ENCODE assay signal across 8 cellular contexts in the genomic region with DNA sequence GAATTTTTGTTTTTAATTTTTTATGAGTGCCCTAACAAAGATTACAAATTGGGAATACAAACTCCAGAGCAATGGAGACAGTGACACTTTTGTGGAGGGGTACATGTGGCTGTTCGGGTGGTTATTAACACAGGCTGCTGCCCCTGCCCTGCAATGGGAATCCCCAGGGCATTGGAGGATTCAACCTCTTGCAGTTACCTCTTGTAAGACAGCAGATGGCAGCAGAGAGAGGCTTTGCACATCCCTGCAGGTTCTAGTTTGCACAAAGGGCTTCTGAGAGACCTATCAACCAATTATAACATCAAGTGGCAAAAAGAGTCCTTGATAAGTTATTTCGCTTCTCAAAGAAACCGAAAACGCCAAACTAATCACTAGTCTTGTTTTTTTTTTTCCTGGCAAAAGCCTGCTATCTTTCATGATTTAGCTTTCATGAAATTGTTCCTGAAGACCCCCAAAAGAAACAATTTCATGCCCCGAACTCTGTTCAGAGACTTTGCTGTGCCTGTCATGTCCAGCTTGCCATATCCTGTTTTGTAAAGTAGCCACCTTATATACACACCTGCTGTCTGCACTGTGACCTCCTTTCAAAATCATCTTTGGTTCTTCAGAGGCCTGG. TPM values are rescaled to one million over a fixed set of nuclear protein-coding genes. Genes with fewer than 3 reads are reported as not detected.
A peak's percentile ranks its signal among the peaks of the same experiment; 100 is the strongest.
DNase-seq lines count a peak whose midpoint lies in the region; ATAC-seq lines count a peak whose summit lies in the region.

No MANE protein-coding gene starts in this region.

- intact Hi-C loops in Right ventricle myocardium inferior (cut with DNase I) = loop anchor here (5.0 kb wide), 1 partner anchor 305 kb away; no protein-coding TSS in a partner anchor
- intact Hi-C loops in cardiac septum (cut with DNase I) = loop anchor here (5.0 kb wide), 1 partner anchor 305 kb away; no protein-coding TSS in a partner anchor
- intact Hi-C loops in left colon (cut with DNase I, micrococcal nuclease) = loop anchor here in 1 of 2 donors (10.0 kb wide), 1 partner anchor 742 kb away; no protein-coding TSS in a partner anchor

- DNase-seq in Right ventricle myocardium inferior (ENCODE audit: missing footprints) (no peak), cardiac septum (ENCODE audit: low spot score) (no peak), NCI-H1930 (lab: John Stamatoyannopoulos, UW) (peak; percentile 67 to 69), T-helper 1 cell (peak in 3 of 5 donors; percentile 36 to 61 (median 52)), cerebellum (ENCODE audit: low spot score) (peak; percentile 59), left colon (no peak)
- peak; percentile 8 to 75 (median 30) for DNase-seq in stimulated activated naive CD4-positive, alpha-beta T cell (lab: John Stamatoyannopoulos, UW)

- ATAC-seq in Right ventricle myocardium inferior (peak; percentile 77), HG02610 (IDR thresholded peaks at IDR 0.05; ENCODE audit: unreplicated experiment) (peak; percentile 72), left colon (peak; percentile 85)

RNA-seq across cellular contexts. Expression of a gene that starts 10.4 kb away (rescaled TPM):
- 0.46 TPM for total RNA-seq in Right ventricle myocardium inferior
- total RNA-seq in cardiac septum = 0.46 TPM
- total RNA-seq in cerebellum = 3.6 TPM
- 10 to 100 TPM; 39.0 to 45.0 TPM for total RNA-seq in left colon

RNA-seq across cellular contexts. Expression of a gene that starts 21.5 kb away (rescaled TPM):
- total RNA-seq in Right ventricle myocardium inferior (17.9 TPM), cardiac septum (25.9 TPM), cerebellum (0.27 TPM), left colon (not detected)

RNA-seq across cellular contexts. Expression of a gene that starts 49.8 kb away (rescaled TPM):
- total RNA-seq in Right ventricle myocardium inferior = not detected
- total RNA-seq in cardiac septum = not detected
- total RNA-seq in cerebellum = 3.0 TPM
- total RNA-seq in left colon = not detected

Comparison
In these comparisons a context has a peak if more than half of its experiments do, and no peak if none do; other contexts are left out.
1. DNase-seq: peak in NCI-H1930 (2 of 2), T-helper 1 cell (3 of 5), cerebellum (single experiment) and stimulated activated naive CD4-positive, alpha-beta T cell (6 of 6); none in Right ventricle myocardium inferior (single experiment), cardiac septum (single experiment) and left colon (0 of 2).
2. RNA of a gene that starts 21.5 kb away (total RNA-seq): 25.9 TPM in cardiac septum (single experiment) and 17.9 TPM in Right ventricle myocardium inferior (single experiment); 0.27 TPM in cerebellum (single experiment) and not detected in left colon; every median in the first group is over 10 times any median in the second.
3. Peak in every context shown above with its lines, with median percentiles within 50 percentile points of each other: ATAC-seq.